Comparison of ENCODE assay signal across 1 cellular context in genomic region chr7:1536105-1536767, GRCh38.
TF ChIP-seq lines count a peak whose summit lies in the region.

No MANE protein-coding gene starts in this region.

TF ChIP-seq in HepG2, 621 proteins besides CTCF, POLR2A, EP300 and RAD21:
- TF ChIP-seq ZBTB10 (CRISPR knock-in tag; IDR thresholded peaks at IDR 0.05; ENCODE audit: borderline replicate concordance) (0 out of 2 replicates have a peak, but pooled peaks have one; percentile 15), RARG (CRISPR knock-in tag; IDR thresholded peaks at IDR 0.05; ENCODE audit: low read depth) (no peak), PBX2 (CRISPR knock-in tag; IDR thresholded peaks at IDR 0.05) (no peak), REPIN1 (CRISPR knock-in tag; IDR thresholded peaks at IDR 0.05; ENCODE audit: borderline replicate concordance, low read depth) (no peak), DZIP1 (CRISPR knock-in tag; IDR thresholded peaks at IDR 0.05) (0 out of 2 replicates have a peak, but pooled peaks have one; percentile 8), ZNF879 (CRISPR knock-in tag; IDR thresholded peaks at IDR 0.05) (0 out of 2 replicates have a peak, but pooled peaks have one; percentile 56), PRPF4 (IDR thresholded peaks at IDR 0.05; ENCODE audit: low read depth, low read length, poor library complexity, severe bottlenecking) (peak; percentile 67), ZNF441 (CRISPR knock-in tag; IDR thresholded peaks at IDR 0.05; ENCODE audit: borderline replicate concordance) (0 out of 2 replicates have a peak, but pooled peaks have one; percentile 5), ZBTB38 (CRISPR knock-in tag; IDR thresholded peaks at IDR 0.05) (0 out of 2 replicates have a peak, but pooled peaks have one; percentile 6)
